25 cellular contexts compared by ENCODE assay signal in genomic region chr4:3332498-3332897, GRCh38.
"Had no signal": no experiment of that assay in that cellular context is flagged by ENCODE, and none has a peak within 500 bp of the region (broad histone marks: within the 10 kb centered on the region; RNA-seq: fewer than 3 reads in every experiment).

No MANE protein-coding gene starts in this region.

- H3K4me1 Mint-ChIP-seq: activated T-helper 17 cell treated with anti-CD3 and anti-CD28 coated beads, Interleukin-2, amount 50 U/mL, for 72 hours; central memory CD8-positive, alpha-beta T cell had no signal

- H3K27me3 Mint-ChIP-seq: activated CD4-positive, alpha-beta T cell treated with anti-CD3 and anti-CD28 coated beads for 36 hours; activated naive CD8-positive, alpha-beta T cell; activated T-helper 17 cell treated with anti-CD3 and anti-CD28 coated beads, Interleukin-2, amount 50 U/mL, for 72 hours; brain; central memory CD8-positive, alpha-beta T cell; T-cell had no signal

- H3K27ac Mint-ChIP-seq: activated CD4-positive, alpha-beta T cell treated with anti-CD3 and anti-CD28 coated beads for 36 hours; activated naive CD4-positive, alpha-beta T cell treated with anti-CD3 and anti-CD28 coated beads for 36 hours; activated naive CD8-positive, alpha-beta T cell; activated T-helper 17 cell treated with anti-CD3 and anti-CD28 coated beads, Interleukin-2, amount 50 U/mL, for 72 hours; T-cell had no signal

- H3K9me3 Mint-ChIP-seq: activated naive CD4-positive, alpha-beta T cell treated with anti-CD3 and anti-CD28 coated beads for 36 hours; activated T-helper 17 cell treated with anti-CD3 and anti-CD28 coated beads, Interleukin-2, amount 50 U/mL, for 72 hours; central memory CD8-positive, alpha-beta T cell; T-cell had no signal

- H3K4me3 Mint-ChIP-seq: activated CD4-positive, alpha-beta T cell treated with anti-CD3 and anti-CD28 coated beads for 36 hours; activated naive CD4-positive, alpha-beta T cell treated with anti-CD3 and anti-CD28 coated beads for 36 hours; activated naive CD8-positive, alpha-beta T cell; activated T-helper 17 cell treated with anti-CD3 and anti-CD28 coated beads, Interleukin-2, amount 50 U/mL, for 72 hours; brain; central memory CD8-positive, alpha-beta T cell; T-cell had no signal

- H3K4me3 ChIP-seq: K562, SK-N-MC had no signal

- ATAC-seq: activated CD4-positive, alpha-beta T cell treated with anti-CD3 and anti-CD28 coated beads for 36 hours; activated T-helper 17 cell treated with anti-CD3 and anti-CD28 coated beads, Interleukin-2, amount 50 U/mL, for 72 hours; K562; T-cell had no signal

- DNase-seq: activated CD4-positive, alpha-beta T cell treated with anti-CD3 and anti-CD28 coated beads for 36 hours; activated gamma-delta T cell; activated naive CD4-positive, alpha-beta T cell treated with anti-CD3 and anti-CD28 coated beads for 36 hours; activated T-cell treated with anti-CD3 and anti-CD28 coated beads, Interleukin-2, amount 50 U/mL, for 48 hours; amygdala; Karpas-422; MM.1S; NCI-H1105; NCI-H1436; NCI-H1694 treated with DMSO at 0.1 percent for 48 hours; NCI-H2029 treated with DMSO at 0.1 percent for 48 hours; NCI-H345; NCI-H510A; NCI-H526 treated with DMSO at 0.1 percent for 48 hours; NCI-H82; T-cell; T-helper 2 cell; T1000 had no signal

- H3K36me3 Mint-ChIP-seq: activated naive CD8-positive, alpha-beta T cell; T-cell had no signal

- H3K27ac ChIP-seq: SK-N-MC, VCaP had no signal
